9 cellular contexts compared by ENCODE assay signal in genomic region chr7:17966706-17967105, GRCh38.
"Had no signal": no experiment of that assay in that cellular context is flagged by ENCODE, and none has a peak within 500 bp of the region (broad histone marks: within the 10 kb centered on the region; RNA-seq: fewer than 3 reads in every experiment).

No MANE protein-coding gene starts in this region.

- H3K9ac ChIP-seq: GM23248 had no signal

- H3K27ac ChIP-seq: GM23248 had no signal

- H3K9me3 Mint-ChIP-seq: GM23338, H9 had no signal

- DNase-seq: GM23248, GOT3, H7, H9, HCEC 1CT, HFFc6 had no signal

- H3K4me3 ChIP-seq: GM23248, GM23338, HAP-1 had no signal

- ATAC-seq: GM23338, HCT116 had no signal

- H3K4me1 Mint-ChIP-seq: GM23338, H9 had no signal

- H3K4me3 Mint-ChIP-seq: GM23338, H9, HFFc6 had no signal

- H3K27ac Mint-ChIP-seq: GM23338, H9 had no signal

- H3K9me3 ChIP-seq: HAP-1 had no signal

- H3K4me2 ChIP-seq: GM23338 had no signal

- H3K36me3 ChIP-seq: HAP-1 had no signal

- H2AFZ ChIP-seq: GM23248, GM23338 had no signal

- H3K4me1 ChIP-seq: HAP-1 had no signal
